ENCODE assay signal across 8 cellular contexts in genomic region chr17:82497483-82498405, GRCh38. TPM values are rescaled to one million over a fixed set of nuclear protein-coding genes. Genes with fewer than 3 reads are reported as not detected.
DNase-seq lines count a peak whose midpoint lies in the region; ATAC-seq and TF ChIP-seq lines count a peak whose summit lies in the region.

No MANE protein-coding gene starts in this region.

- H3K79me2 ChIP-seq in PC-3 (ENCODE audit: low read length), result no peaks in the 10 kb centered on the region

- DNase-seq in ELF-1 (ENCODE audit: low read depth, low spot score), result peak; percentile 66
- DNase-seq in PC-3, result peak; percentile 27
- DNase-seq in activated naive CD4-positive, alpha-beta T cell treated with anti-CD3 and anti-CD28 coated beads for 36 hours, result peak; percentile 57
- DNase-seq in Right ventricle myocardium superior, result peak; percentile 63
- peak in 6 of 10 donors; percentile 27 to 89 (median 34) for DNase-seq in posterior cingulate gyrus
- DNase-seq in NCI-H187 treated with DMSO at 0.1 percent for 48 hours (lab: John Stamatoyannopoulos, UW), result no peak
- DNase-seq in occipital lobe (lab: John Stamatoyannopoulos, UW), result no peak

- H3K4me1 Mint-ChIP-seq in activated naive CD4-positive, alpha-beta T cell treated with anti-CD3 and anti-CD28 coated beads for 36 hours (ENCODE audit: low read depth), result peaks cover 21% of the 10 kb centered on the region

- no peaks in the 10 kb centered on the region for H3K9me3 ChIP-seq in PC-3 (ENCODE audit: low read length)

- CTCF ChIA-PET in PC-3 (lab: Charles Lee), result interaction anchor here (0.5 kb wide), 1 partner anchor 57 kb away, joined by 4 read pairs; no protein-coding TSS in a partner anchor
- CTCF ChIA-PET in activated naive CD4-positive, alpha-beta T cell treated with anti-CD3 and anti-CD28 coated beads for 36 hours (lab: Charles Lee), result interaction anchor here (0.5 to 0.7 kb wide), 3 partner anchors 9 to 55 kb away, joined by 3 read pairs; no protein-coding TSS in a partner anchor

- no peaks in the 10 kb centered on the region for H3K36me3 Mint-ChIP-seq in activated naive CD4-positive, alpha-beta T cell treated with anti-CD3 and anti-CD28 coated beads for 36 hours (ENCODE audit: low read depth)

- peak overlapping the region; percentile 47 for H3K9ac ChIP-seq in PC-3 (ENCODE audit: low read length)

- no peak for TF ChIP-seq CTCF in PC-3 (conservative IDR thresholded peaks at IDR 0.05; ENCODE audit: low read depth, low read length)

- intact Hi-C loops in PC-3 (cut with micrococcal nuclease), result loop anchor here (10.0 kb wide), 1 partner anchor 83 kb away; the partner anchor contains the start of genes HEXD and OGFOD3
- intact Hi-C loops in activated naive CD4-positive, alpha-beta T cell treated with anti-CD3 and anti-CD28 coated beads for 36 hours (cut with micrococcal nuclease), result loop anchor here (1.0 to 10.0 kb wide), 4 partner anchors 21 to 367 kb away; partner anchors contain the start of genes FOXK2 and TBCD
- intact Hi-C loops in Right ventricle myocardium superior (cut with DNase I), result loop anchor here (10.0 kb wide), 1 partner anchor 47 kb away; no protein-coding TSS in a partner anchor
- intact Hi-C loops in posterior cingulate gyrus (cut with DNase I), result loop anchor here (5.0 to 10.0 kb wide), 2 partner anchors 40 to 57 kb away; partner anchors contain the start of gene NARF

- no TSS peak for BruUV-seq in PC-3 (replicated peaks; lab: Mats Ljungman, UMichigan)

- peak overlapping the region; percentile 85 for H3K4me2 ChIP-seq in PC-3 (ENCODE audit: low read length)

- peak overlapping the region; percentile 81 for H3K4me3 Mint-ChIP-seq in activated naive CD4-positive, alpha-beta T cell treated with anti-CD3 and anti-CD28 coated beads for 36 hours

- no peak overlapping the region for H3K27ac ChIP-seq in PC-3 (ENCODE audit: low read length)

- H3K9me2 ChIP-seq in PC-3 (replicated peaks; ENCODE audit: low read length), result no peaks in the 10 kb centered on the region

- H4K20me1 ChIP-seq in PC-3 (ENCODE audit: low read length), result no peaks in the 10 kb centered on the region

- POLR2A ChIA-PET in PC-3 (lab: Charles Lee; ENCODE audit: unreplicated experiment), result no interaction called here

- no peaks in the 10 kb centered on the region for H3K9me3 Mint-ChIP-seq in activated naive CD4-positive, alpha-beta T cell treated with anti-CD3 and anti-CD28 coated beads for 36 hours

- H3K27ac Mint-ChIP-seq in activated naive CD4-positive, alpha-beta T cell treated with anti-CD3 and anti-CD28 coated beads for 36 hours, result peak overlapping the region; percentile 82

- H3K4me3 ChIP-seq in PC-3 (ENCODE audit: low read length), result peak overlapping the region; percentile 63

- H3K36me3 ChIP-seq in PC-3 (ENCODE audit: low read depth, low read length), result no peaks in the 10 kb centered on the region

- H2AFZ ChIP-seq in PC-3 (ENCODE audit: low read length), result peak overlapping the region; percentile 78

- ATAC-seq in HG02571 (IDR thresholded peaks at IDR 0.05; ENCODE audit: unreplicated experiment) (peak; percentile 7), PC-3 (peak; percentile 12), Right ventricle myocardium superior (ENCODE audit: poor library complexity) (peak; percentile 49)

- H3K4me1 ChIP-seq in PC-3 (ENCODE audit: insufficient read depth, low read length), result peaks cover 19% of the 10 kb centered on the region

- H3F3A ChIP-seq in PC-3 (ENCODE audit: low read length, unreplicated experiment), result peaks cover 6% of the 10 kb centered on the region

- H3K27me3 ChIP-seq in PC-3 (ENCODE audit: low read length), result no peaks in the 10 kb centered on the region

- H3K27me3 Mint-ChIP-seq in activated naive CD4-positive, alpha-beta T cell treated with anti-CD3 and anti-CD28 coated beads for 36 hours (ENCODE audit: low read depth), result no peaks in the 10 kb centered on the region

RNA-seq across cellular contexts. Expression of gene FOXK2, which starts 21.8 kb away (rescaled TPM):
- total RNA-seq in PC-3 (2014; rRNA removed) (60.5 and 71.0 TPM in 2 replicates), Right ventricle myocardium superior (34.3 TPM), occipital lobe (41.2 TPM)
- total RNA-seq in activated naive CD4-positive, alpha-beta T cell treated with anti-CD3 and anti-CD28 coated beads for 36 hours, result 10 to 100 TPM; 48.8 to 51.4 TPM

RNA-seq across cellular contexts. Expression of gene NARF, which starts 39.2 kb away (rescaled TPM):
- 59.5 and 64.6 TPM in 2 replicates for total RNA-seq in PC-3 (2014; rRNA removed)
- total RNA-seq in activated naive CD4-positive, alpha-beta T cell treated with anti-CD3 and anti-CD28 coated beads for 36 hours, result 10 to 100 TPM; 64.2 to 69.3 TPM
- total RNA-seq in Right ventricle myocardium superior, result 73.4 TPM
- total RNA-seq in occipital lobe, result 38.1 TPM

RNA-seq across cellular contexts. Expression of gene CYBC1, which starts 47.2 kb away (rescaled TPM):
- 63.6 and 77.2 TPM in 2 replicates for total RNA-seq in PC-3 (2014; rRNA removed)
- 100 to 1,000 TPM; 292 to 294 TPM for total RNA-seq in activated naive CD4-positive, alpha-beta T cell treated with anti-CD3 and anti-CD28 coated beads for 36 hours
- total RNA-seq in Right ventricle myocardium superior, result 26.6 TPM
- 22.9 TPM for total RNA-seq in occipital lobe

Comparison
In these comparisons a context has a peak if more than half of its experiments do, and no peak if none do; other contexts are left out.
1. DNase-seq: peak in ELF-1 (single experiment), PC-3 (single experiment), activated naive CD4-positive, alpha-beta T cell treated with anti-CD3 and anti-CD28 coated beads for 36 hours (single experiment), Right ventricle myocardium superior (single experiment) and posterior cingulate gyrus (6 of 10); none in NCI-H187 treated with DMSO at 0.1 percent for 48 hours (single experiment) and occipital lobe (single experiment).
2. Peak in every context shown above with its lines, with median percentiles within 50 percentile points of each other: ATAC-seq.